ENCODE assay signal across 22 cellular contexts in genomic region chr7:147071536-147071935, GRCh38.
DNase-seq lines count a peak whose midpoint lies in the region; ATAC-seq, FAIRE-seq and TF ChIP-seq lines count a peak whose summit lies in the region.
"Had no signal": no experiment of that assay in that cellular context is flagged by ENCODE, and none has a peak within 500 bp of the region (broad histone marks: within the 10 kb centered on the region; RNA-seq: fewer than 3 reads in every experiment).

No MANE protein-coding gene starts in this region.

- WGBS in hepatocyte (ENCODE audit: low lambda C conversion rate, missing lambda C conversion rate): 50% methylated on average over 1 of the region's 1 CpG
- 10 to 61% (median 29%) methylated on average over 1 of the region's 1 CpG for WGBS in small intestine, 3 donors
- WGBS in body of pancreas, 2 donors: 71 to 88% methylated on average over 1 of the region's 1 CpG

- no peak for ATAC-seq in Right ventricle myocardium superior (ENCODE audit: poor library complexity)
- ATAC-seq in body of pancreas: no peak

- no peak for FAIRE-seq in small intestine (lab: Jason Lieb, UNC)
- FAIRE-seq: A204.1, GM12891 had no signal

- no peaks in the 10 kb centered on the region for H3K9me2 ChIP-seq in hepatocyte (replicated peaks; ENCODE audit: insufficient read depth)

- no peaks in the 10 kb centered on the region for H3K79me2 ChIP-seq in hepatocyte

- H3K4me2 ChIP-seq in hepatocyte: no peak overlapping the region
- H3K4me2 ChIP-seq: BLaER1 treated with 17β-estradiol and CSF1 and Interleukin-3, amounts not matched to agents 10 nM and 100 nM had no signal

- H2AFZ ChIP-seq in hepatocyte: no peak overlapping the region

- no peak for TF ChIP-seq CTCF in hepatocyte (IDR thresholded peaks at IDR 0.05; ENCODE audit: poor library complexity)
- no peak for TF ChIP-seq CTCF in body of pancreas (IDR thresholded peaks at IDR 0.05)

- intact Hi-C loops in Right ventricle myocardium superior (cut with DNase I): no loop called here
- intact Hi-C loops in body of pancreas (cut with DNase I): no loop called here

- no peak for TF ChIP-seq POLR2A in erythroblast (IDR thresholded peaks at IDR 0.05; ENCODE audit: low read length)
- no peak for TF ChIP-seq POLR2A in body of pancreas (IDR thresholded peaks at IDR 0.05)

- H3K9me3 ChIP-seq in hepatocyte (ENCODE audit: low read depth) (no peaks in the 10 kb centered on the region), small intestine (ENCODE audit: control insufficient read depth, low read depth) (no peaks in the 10 kb centered on the region), body of pancreas (no peaks in the 10 kb centered on the region)
- H3K9me3 ChIP-seq: BE2C had no signal

- H3K27me3 ChIP-seq in hepatocyte (no peaks in the 10 kb centered on the region), small intestine (ENCODE audit: control insufficient read depth in 2 of 2, insufficient read depth in 2 of 2, low read length in 2 of 2) (no peaks in the 10 kb centered on the region), body of pancreas (no peaks in the 10 kb centered on the region)
- H3K27me3 ChIP-seq: BE2C; BLaER1 treated with 17β-estradiol and CSF1 and Interleukin-3, amounts not matched to agents 10 nM and 100 nM had no signal

- H3K27ac ChIP-seq in hepatocyte (no peak overlapping the region), small intestine (ENCODE audit: low read depth in 1 of 2, low read length in 1 of 2) (no peak overlapping the region), body of pancreas (no peak overlapping the region)
- H3K27ac ChIP-seq: 22Rv1; BLaER1 treated with 17β-estradiol and CSF1 and Interleukin-3, amounts not matched to agents 10 nM and 100 nM had no signal

- no peak overlapping the region for H3K4me3 ChIP-seq in hepatocyte
- H3K4me3 ChIP-seq in small intestine (ENCODE audit: low read depth in 1 of 2, low read length in 2 of 2): no peak overlapping the region
- H3K4me3 ChIP-seq in body of pancreas: no peak overlapping the region
- H3K4me3 ChIP-seq: BLaER1 treated with 17β-estradiol and CSF1 and Interleukin-3, amounts not matched to agents 10 nM and 100 nM had no signal

- H3K4me1 ChIP-seq in hepatocyte (ENCODE audit: insufficient read depth) (no peaks in the 10 kb centered on the region), small intestine (ENCODE audit: control insufficient read depth in 2 of 2, insufficient read depth in 1 of 2, low read depth in 1 of 2, low read length in 1 of 2) (peaks cover 0 to 3% of the 10 kb centered on the region in 2 donors), body of pancreas (no peaks in the 10 kb centered on the region)
- H3K4me1 ChIP-seq: BE2C had no signal

- no peaks in the 10 kb centered on the region for H4K20me1 ChIP-seq in hepatocyte (ENCODE audit: insufficient read depth, poor library complexity, severe bottlenecking)
- H4K20me1 ChIP-seq: BLaER1 treated with 17β-estradiol and CSF1 and Interleukin-3, amounts not matched to agents 10 nM and 100 nM had no signal

- in situ Hi-C loops in ACHN (cut with HindIII; ENCODE audit: low pct_ligation_motif_present, low pct_unique_long_range_greater_than_20kb, low sequenced_read_pairs): no loop called here

- no peaks in the 10 kb centered on the region for H3K36me3 ChIP-seq in hepatocyte (replicated peaks; ENCODE audit: insufficient read depth, low read depth)
- H3K36me3 ChIP-seq in small intestine (ENCODE audit: control insufficient read depth in 2 of 2, insufficient read depth in 2 of 2, low read length in 2 of 2): no peaks in the 10 kb centered on the region
- H3K36me3 ChIP-seq in body of pancreas (replicated peaks in 1 of 2; ENCODE audit: insufficient read depth in 1 of 2, low read depth in 2 of 2): no peaks in the 10 kb centered on the region
- H3K36me3 ChIP-seq: BE2C; BLaER1 treated with 17β-estradiol and CSF1 and Interleukin-3, amounts not matched to agents 10 nM and 100 nM had no signal

- DNase-seq in ACHN: peak; percentile 52
- peak; percentile 25 for DNase-seq in hepatocyte (ENCODE audit: low spot score)
- peak; percentile 53 for DNase-seq in kidney tubule cell (ENCODE audit: low spot score)
- DNase-seq in small intestine: peak; percentile 44
- no peak for DNase-seq in Right ventricle myocardium superior
- no peak for DNase-seq in erythroblast (lab: John Stamatoyannopoulos, UW)
- DNase-seq in body of pancreas: no peak
- DNase-seq: AML-193; BE2C; Calu3; CD4-positive, alpha-beta T cell; CD8-positive, alpha-beta memory T cell; DMS53; DMS79 treated with DMSO at 0.1 percent for 48 hours; GF-D8; GOT3; H7; HCEC 1CT had no signal

Comparison
In these comparisons a context has a peak if more than half of its experiments do, and no peak if none do; other contexts are left out.
1. DNase-seq: peak in ACHN (single experiment), hepatocyte (single experiment), kidney tubule cell (single experiment) and small intestine (single experiment); none in Right ventricle myocardium superior (single experiment), erythroblast (0 of 2) and body of pancreas (0 of 4).